In genomic region chr14:72965249-72965648, GRCh38 we compare ENCODE assay signal across 1 cellular context.
TF ChIP-seq lines count a peak whose summit lies in the region.

No MANE protein-coding gene starts in this region.

TF ChIP-seq in SK-N-SH, 30 proteins besides CTCF, POLR2A, EP300 and RAD21 (continued from another document):
- TF ChIP-seq TAF1 (IDR thresholded peaks at IDR 0.05; ENCODE audit: borderline replicate concordance, low read depth, low read length), result no peak
- TF ChIP-seq NFIC (IDR thresholded peaks at IDR 0.05; ENCODE audit: borderline replicate concordance), result no peak
- no peak for TF ChIP-seq TCF12 (IDR thresholded peaks at IDR 0.05)
- no peak for TF ChIP-seq MXI1 (IDR thresholded peaks at IDR 0.05; ENCODE audit: low read depth, low read length)
- TF ChIP-seq ZBTB33 (IDR thresholded peaks at IDR 0.05; ENCODE audit: borderline replicate concordance, low read depth), result no peak
- no peak for TF ChIP-seq GATA2 (CRISPR knock-in tag; IDR thresholded peaks at IDR 0.05)
- no peak for TF ChIP-seq FOXM1 (IDR thresholded peaks at IDR 0.05; ENCODE audit: low read depth)
- no peak for TF ChIP-seq EZH2phosphoT487 (IDR thresholded peaks at IDR 0.05; ENCODE audit: borderline replicate concordance, low read depth)
- TF ChIP-seq TEAD4 (IDR thresholded peaks at IDR 0.05; ENCODE audit: borderline replicate concordance, insufficient read depth), result no peak
- TF ChIP-seq SMC3 (IDR thresholded peaks at IDR 0.05; ENCODE audit: low read depth, low read length), result no peak
